In the genomic region with DNA sequence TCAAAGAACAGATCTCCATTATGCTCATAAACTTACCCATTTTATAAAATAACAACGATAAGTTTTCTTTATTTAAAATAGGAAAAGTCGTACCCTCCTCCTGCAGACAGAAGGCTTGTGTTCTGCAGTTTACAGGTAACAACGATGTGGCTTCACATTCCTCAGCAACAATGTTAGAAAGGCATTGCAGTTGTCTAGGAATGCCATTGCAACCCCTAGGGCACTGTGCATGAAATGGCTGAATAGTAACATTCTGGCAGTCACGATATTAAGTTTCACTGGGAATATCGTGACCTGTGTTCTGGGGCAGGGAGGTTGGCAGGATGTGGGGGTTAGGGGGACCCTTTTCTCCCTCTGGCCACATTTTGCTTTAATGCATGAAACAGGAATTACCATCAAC, we compare ENCODE assay signal across 32 cellular contexts.
"Had no signal": no experiment of that assay in that cellular context is flagged by ENCODE, and none has a peak within 500 bp of the region (broad histone marks: within the 10 kb centered on the region; RNA-seq: fewer than 3 reads in every experiment).

No MANE protein-coding gene starts in this region.

- H3K27me3 ChIP-seq: adrenal gland, body of pancreas, brain microvascular endothelial cell, breast epithelium had no signal

- H3K36me3 ChIP-seq: adrenal gland, brain microvascular endothelial cell, breast epithelium had no signal

- H3K9me3 ChIP-seq: adrenal gland, body of pancreas, breast epithelium had no signal

- H3K4me1 ChIP-seq: adrenal gland, breast epithelium had no signal

- DNase-seq: activated B cell treated with CpG ODN at 0.5 μM for 24 hours; activated CD4-positive, alpha-beta memory T cell treated with anti-CD3 and anti-CD28 coated beads for 36 hours; activated CD4-positive, alpha-beta T cell treated with anti-CD3 and anti-CD28 coated beads for 4 hours; activated CD4-positive, alpha-beta T cell treated with anti-CD3 and anti-CD28 coated beads, Interleukin-2, amount 10 ng/mL, durations not matched to agents 24 days and 14 days; activated CD4-positive, alpha-beta T cell treated with anti-CD3 and anti-CD28 coated beads, Interleukin-2, amount 50 U/mL, for 1 hour; activated CD4-positive, alpha-beta T cell treated with anti-CD3 and anti-CD28 coated beads, Interleukin-2, amount 50 U/mL, for 4 hours; activated CD4-positive, CD25-positive, alpha-beta regulatory T cell treated with anti-CD3 and anti-CD28 coated beads, Interleukin-2, amount 50 U/mL, for 72 hours; activated CD8-positive, alpha-beta memory T cell treated with anti-CD3 and anti-CD28 coated beads, Interleukin-2, amount 50 U/mL, for 4 hours; activated CD8-positive, alpha-beta T cell treated with anti-CD3 and anti-CD28 coated beads for 36 hours; activated effector memory CD4-positive, alpha-beta T cell treated with anti-CD3 and anti-CD28 coated beads, Interleukin-2, amount 50 U/mL, for 16 hours; activated gamma-delta T cell treated with Interleukin-2 at 50 U/mL for 16 hours; activated naive CD4-positive, alpha-beta T cell; activated naive CD4-positive, alpha-beta T cell treated with anti-CD3 and anti-CD28 coated beads for 36 hours; activated naive CD4-positive, alpha-beta T cell treated with anti-CD3 and anti-CD28 coated beads, Interleukin-2, amount 50 U/mL, for 16 hours; activated naive CD8-positive, alpha-beta T cell treated with anti-CD3 and anti-CD28 coated beads for 36 hours; activated T-cell treated with anti-CD3 and anti-CD28 coated beads for 4 hours; activated T-cell treated with anti-CD3 and anti-CD28 coated beads, Interleukin-2, amount 50 U/mL, for 1 hour; activated T-cell treated with anti-CD3 and anti-CD28 coated beads, Interleukin-2, amount 50 U/mL, for 4 hours; activated T-cell treated with anti-CD3 and anti-CD28 coated beads, Interleukin-2, amount 50 U/mL, for 72 hours; adrenal gland; amniotic stem cell; aorta; body of pancreas; brain microvascular endothelial cell; central memory CD4-positive, alpha-beta T cell; T-helper 1 cell; T-helper 2 cell; T-helper 9 cell had no signal

- ATAC-seq: activated CD8-positive, alpha-beta T cell treated with anti-CD3 and anti-CD28 coated beads for 36 hours; activated naive CD4-positive, alpha-beta T cell treated with anti-CD3 and anti-CD28 coated beads, Interleukin-2, amount 50 U/mL, for 72 hours; activated T-cell treated with anti-CD3 and anti-CD28 coated beads, Interleukin-2, amount 50 U/mL, for 4 hours; activated T-cell treated with anti-CD3 and anti-CD28 coated beads, Interleukin-2, amount 50 U/mL, for 72 hours; activated T-helper 17 cell treated with anti-CD3 and anti-CD28 coated beads, Interleukin-2, amount 50 U/mL, for 72 hours; body of pancreas had no signal

- H3K4me3 ChIP-seq: adrenal gland, body of pancreas, breast epithelium had no signal

- H3K27ac ChIP-seq: adrenal gland, body of pancreas, brain microvascular endothelial cell, breast epithelium, VCaP had no signal
